Comparison of ENCODE assay signal across 9 cellular contexts in the genomic region with DNA sequence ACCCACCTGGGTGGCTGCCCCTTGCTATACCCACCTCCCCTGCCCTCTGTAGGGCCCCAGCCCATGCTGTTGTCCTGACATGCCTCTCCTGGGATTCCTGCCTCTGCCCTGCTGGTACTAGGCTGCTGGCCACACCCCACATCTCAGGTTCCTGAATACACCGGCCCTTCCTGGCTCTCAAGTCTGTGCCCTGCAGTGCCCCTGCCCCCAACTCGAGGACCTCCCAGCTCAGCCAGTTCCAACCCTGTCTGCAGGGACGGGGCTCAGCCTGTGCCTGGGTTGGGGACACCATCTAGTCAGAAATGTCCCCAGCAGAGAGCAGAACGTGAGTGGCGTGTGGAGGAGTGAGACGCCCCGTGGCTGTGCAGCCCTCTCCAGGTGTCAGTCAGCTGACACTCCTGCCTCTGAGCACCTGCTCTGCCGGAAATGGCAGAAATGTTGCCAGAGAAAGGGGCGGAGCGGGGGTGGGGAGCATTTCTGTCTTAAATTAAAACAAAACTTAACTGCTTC. TPM values are rescaled to one million over a fixed set of nuclear protein-coding genes. Genes with fewer than 3 reads are reported as not detected.
A peak's percentile ranks its signal among the peaks of the same experiment; 100 is the strongest.
DNase-seq lines count a peak whose midpoint lies in the region; ATAC-seq, FAIRE-seq and TF ChIP-seq lines count a peak whose summit lies in the region.
"Had no signal": no experiment of that assay in that cellular context is flagged by ENCODE, and none has a peak within 500 bp of the region (broad histone marks: within the 10 kb centered on the region; RNA-seq: fewer than 3 reads in every experiment).

No MANE protein-coding gene starts in this region.

- WGBS in testis, 2 donors, result 78 to 91% methylated on average over 7 to 10 of the region's 10 CpGs

- BruUV-seq in Calu3 (replicated peaks; lab: Mats Ljungman, UMichigan), result no TSS peak

- H3K27me3 Mint-ChIP-seq in Calu3 (ENCODE audit: unreplicated experiment), result no peaks in the 10 kb centered on the region

- CTCF ChIA-PET in Calu3 (lab: Charles Lee), result no interaction called here

- H3K36me3 ChIP-seq in testis (ENCODE audit: low read depth, missing control alignments), result no peaks in the 10 kb centered on the region

- TF ChIP-seq POLR2A in testis (IDR thresholded peaks at IDR 0.05), result no peak

- intact Hi-C loops in testis (cut with DNase I; ENCODE audit: low total_unique reads) (no loop called here), Calu3 (cut with micrococcal nuclease; ENCODE audit: unreplicated experiment) (no loop called here)

- H3K27ac ChIP-seq in testis, result no peak overlapping the region

- H3K9me3 ChIP-seq in testis, result no peaks in the 10 kb centered on the region

- H3K27ac Mint-ChIP-seq in Calu3 (ENCODE audit: unreplicated experiment), result no peak overlapping the region

- no peaks in the 10 kb centered on the region for H3K27me3 ChIP-seq in testis

- no peaks in the 10 kb centered on the region for H3K9me3 Mint-ChIP-seq in Calu3 (ENCODE audit: low read depth, unreplicated experiment)

- no peak for DNase-seq in GM18507 (ENCODE audit: extremely low spot score, insufficient read length, low read depth)
- DNase-seq in NCI-H2107 treated with DMSO at 0.1 percent for 48 hours (lab: John Stamatoyannopoulos, UW; ENCODE audit: unreplicated experiment), result peak; percentile 92
- peak; percentile 42 to 50 for DNase-seq in activated T-helper 1 cell treated with anti-CD3 and anti-CD28 coated beads, Interleukin-2, amount 50 U/mL, for 16 hours (ENCODE audit: low read depth in 1 of 2, low spot score in 1 of 2)
- DNase-seq in putamen (ENCODE audit: low spot score), result peak; percentile 23
- no peak for DNase-seq in testis
- no peak for DNase-seq in Calu3

- peaks cover 28% of the 10 kb centered on the region for H3K36me3 Mint-ChIP-seq in Calu3 (ENCODE audit: insufficient read depth, unreplicated experiment)

- no peaks in the 10 kb centered on the region for H3K4me1 Mint-ChIP-seq in Calu3 (ENCODE audit: low read depth, unreplicated experiment)

- ATAC-seq in HG03439 (IDR thresholded peaks at IDR 0.05; ENCODE audit: unreplicated experiment) (no peak), GM19035 (IDR thresholded peaks at IDR 0.05; ENCODE audit: unreplicated experiment) (no peak)

- H3K4me1 ChIP-seq in testis, result peaks cover 18% of the 10 kb centered on the region

- no peak overlapping the region for H3K4me3 ChIP-seq in testis

- H3K4me3 Mint-ChIP-seq in Calu3 (ENCODE audit: low read depth, unreplicated experiment), result no peak overlapping the region

- TF ChIP-seq CTCF in testis (IDR thresholded peaks at IDR 0.05), result no peak
- TF ChIP-seq CTCF in Calu3 (IDR thresholded peaks at IDR 0.05; ENCODE audit: unreplicated experiment), result no peak

- peak; percentile 58 for FAIRE-seq in GM18507 (lab: Jason Lieb, UNC)

RNA-seq across cellular contexts. Expression of a gene that starts 28.7 kb away (rescaled TPM):
- 10 to 100 TPM; 61.0 to 70.1 TPM for total RNA-seq in testis
- polyA plus RNA-seq in testis (ENCODE audit: insufficient read depth, low read depth, low replicate concordance), result 30.3 TPM
- total RNA-seq in Calu3 (2022), result 54.9 and 58.0 TPM in 2 replicates

RNA-seq across cellular contexts. Expression of a gene that starts 49.2 kb away (rescaled TPM):
- 1 to 10 TPM; 2.1 to 3.0 TPM for total RNA-seq in testis
- polyA plus RNA-seq in testis (ENCODE audit: insufficient read depth, low read depth, low replicate concordance), result 1.4 TPM
- total RNA-seq in Calu3 (2022), result not detected in 2 replicates
- total RNA-seq: lower leg skin had no signal

Comparison
In these comparisons a context has a peak if more than half of its experiments do, and no peak if none do; other contexts are left out.
1. DNase-seq: peak in NCI-H2107 treated with DMSO at 0.1 percent for 48 hours (single experiment), activated T-helper 1 cell treated with anti-CD3 and anti-CD28 coated beads, Interleukin-2, amount 50 U/mL, for 16 hours (2 of 2) and putamen (single experiment); none in GM18507 (single experiment), testis (single experiment) and Calu3 (single experiment).